ENCODE assay signal across 21 cellular contexts in the genomic region with DNA sequence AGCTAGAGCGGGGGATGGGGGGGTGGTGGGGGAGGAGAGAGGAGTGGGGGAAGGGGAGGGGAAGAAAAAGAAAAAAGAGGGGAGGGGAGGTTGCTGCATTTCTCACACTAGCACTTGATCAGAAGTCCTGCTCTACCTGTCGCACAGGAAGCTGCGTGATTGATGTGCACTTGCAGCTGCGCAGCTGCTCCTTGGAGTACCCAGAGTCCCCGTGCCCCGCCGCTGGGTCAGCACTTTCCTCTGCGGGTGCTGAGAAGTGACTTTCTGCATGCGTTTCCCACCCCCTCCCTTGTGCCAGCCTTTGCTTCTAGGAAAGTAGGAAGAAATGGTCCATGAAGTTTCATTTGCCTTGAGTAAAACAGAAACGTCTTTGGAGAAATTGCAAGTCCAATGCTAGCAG.
DNase-seq lines count a peak whose midpoint lies in the region; ATAC-seq, FAIRE-seq and TF ChIP-seq lines count a peak whose summit lies in the region.
"Had no signal": no experiment of that assay in that cellular context is flagged by ENCODE, and none has a peak within 500 bp of the region (broad histone marks: within the 10 kb centered on the region; RNA-seq: fewer than 3 reads in every experiment).

No MANE protein-coding gene starts in this region.

- H3K9ac ChIP-seq in kidney (ENCODE audit: low read length in 2 of 2) = no peak overlapping the region

- TF ChIP-seq CTCF in kidney (IDR thresholded peaks at IDR 0.05; ENCODE audit: borderline replicate concordance, extremely low read depth, insufficient read depth) = no peak
- TF ChIP-seq CTCF in thyroid gland (IDR thresholded peaks at IDR 0.05) = no peak
- no peak for TF ChIP-seq CTCF in vagina (IDR thresholded peaks at IDR 0.05)

- WGBS in thyroid gland, 2 donors = 17 to 26% methylated on average over 10 of the region's 10 CpGs

- H3K4me3 ChIP-seq in kidney (ENCODE audit: low read length in 2 of 2) (peak overlapping the region in 1 of 2 donors; percentile 19), thyroid gland (replicated peaks in 1 of 3) (no peak overlapping the region), vagina (no peak overlapping the region)
- H3K4me3 ChIP-seq: PC-9 had no signal

- no peak for FAIRE-seq in kidney (lab: Jason Lieb, UNC)
- FAIRE-seq: A204.1, G401.6 had no signal

- H3K27ac ChIP-seq in kidney (ENCODE audit: low read depth in 2 of 2, low read length in 2 of 2) (no peak overlapping the region), thyroid gland (peak overlapping the region in 1 of 3 donors; percentile 5), vagina (no peak overlapping the region)
- H3K27ac ChIP-seq: HL-60, PC-9 had no signal

- peak; percentile 71 for DNase-seq in NCI-H748 (lab: John Stamatoyannopoulos, UW; ENCODE audit: unreplicated experiment)
- DNase-seq in NCI-H748 treated with DMSO at 0.1 percent for 48 hours (lab: John Stamatoyannopoulos, UW) = no peak
- DNase-seq in NCI-H524 (lab: John Stamatoyannopoulos, UW) = peak; percentile 6 to 66
- peak; percentile 56 for DNase-seq in kidney
- DNase-seq in thyroid gland = peak; percentile 71 to 74
- DNase-seq in vagina (ENCODE audit: extremely low spot score in 2 of 2) = no peak
- no peak for DNase-seq in A172 (ENCODE audit: low spot score)
- DNase-seq: activated effector memory CD4-positive, alpha-beta T cell treated with Interleukin-2 at 50 U/mL for 16 hours; aorta; CD4-positive, alpha-beta T cell; erythroblast; glutamatergic neuron; HFFc6; Karpas-422; kidney glomerular epithelial cell; PC-9; stimulated activated naive CD8-positive, alpha-beta T cell treated with anti-CD3 and anti-CD28 coated beads, Interleukin-15, amount 100 ng/mL, for 72 hours had no signal

- ATAC-seq in GM18502 (IDR thresholded peaks at IDR 0.05; ENCODE audit: poor library complexity, unreplicated experiment) = no peak
- ATAC-seq: stimulated activated naive CD8-positive, alpha-beta T cell treated with anti-CD3 and anti-CD28 coated beads, Interleukin-15, amount 100 ng/mL, for 72 hours had no signal

- no peak for TF ChIP-seq POLR2A in thyroid gland (IDR thresholded peaks at IDR 0.05)
- no peak for TF ChIP-seq POLR2A in vagina (IDR thresholded peaks at IDR 0.05)

- H3K4me1 ChIP-seq in kidney (ENCODE audit: control insufficient read depth in 1 of 2, insufficient read depth in 1 of 2, low read depth in 1 of 2, low read length in 2 of 2) = peaks cover 0 to 2% of the 10 kb centered on the region in 2 donors
- H3K4me1 ChIP-seq in thyroid gland = peaks cover 5% of the 10 kb centered on the region in 2 donors
- H3K4me1 ChIP-seq in vagina = no peaks in the 10 kb centered on the region

- intact Hi-C loops in kidney (cut with DNase I) (no loop called here), thyroid gland (cut with DNase I) (no loop called here), vagina (cut with DNase I) (no loop called here)

- H3K27me3 ChIP-seq in thyroid gland (no peaks in the 10 kb centered on the region), vagina (no peaks in the 10 kb centered on the region)

- H3K9me3 ChIP-seq in kidney (ENCODE audit: control insufficient read depth in 1 of 2, low read length in 2 of 2) = no peaks in the 10 kb centered on the region
- H3K9me3 ChIP-seq in thyroid gland = no peaks in the 10 kb centered on the region
- no peaks in the 10 kb centered on the region for H3K9me3 ChIP-seq in vagina

- no peaks in the 10 kb centered on the region for H3K36me3 ChIP-seq in kidney (ENCODE audit: control insufficient read depth in 1 of 2, insufficient read depth in 2 of 2, low read length in 2 of 2)
- H3K36me3 ChIP-seq in thyroid gland = no peaks in the 10 kb centered on the region
- H3K36me3 ChIP-seq in vagina = no peaks in the 10 kb centered on the region

Comparison
In these comparisons a context has a peak if more than half of its experiments do, and no peak if none do; other contexts are left out.
1. DNase-seq: peak in NCI-H748 (single experiment), NCI-H524 (2 of 2), kidney (single experiment) and thyroid gland (2 of 2); none in NCI-H748 treated with DMSO at 0.1 percent for 48 hours (single experiment), vagina (0 of 2) and A172 (single experiment).